In the genomic region with DNA sequence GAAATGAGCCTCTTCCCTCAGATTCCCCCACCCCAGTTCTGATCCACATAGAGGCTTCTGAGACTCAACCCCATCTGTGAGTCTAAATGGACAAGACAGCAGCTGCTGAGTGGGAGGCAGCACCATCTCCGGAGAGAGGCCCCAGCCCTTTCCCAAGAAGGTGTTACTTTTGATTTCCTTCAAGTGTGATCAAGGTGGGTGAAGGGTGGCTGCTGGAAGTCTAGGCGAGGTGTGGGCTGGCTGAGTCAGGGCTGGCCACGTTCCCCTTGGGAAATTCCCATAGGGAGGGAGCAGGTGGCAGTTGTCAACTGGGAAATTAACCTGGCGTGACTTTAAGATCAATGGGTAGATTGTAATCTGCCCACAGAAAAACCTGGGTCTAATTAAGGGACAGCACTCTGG, we compare ENCODE assay signal across 1 cellular context.
TF ChIP-seq lines count a peak whose summit lies in the region.

No MANE protein-coding gene starts in this region.

TF ChIP-seq in HepG2, 621 proteins besides CTCF, POLR2A, EP300 and RAD21 (continued from another document):
- TF ChIP-seq ATF7-NPFF (CRISPR knock-in tag; IDR thresholded peaks at IDR 0.05; ENCODE audit: low read depth) (no peak), GTF3A (CRISPR knock-in tag; conservative IDR thresholded peaks at IDR 0.05) (no peak), SRF (IDR thresholded peaks at IDR 0.05; ENCODE audit: low read depth, low read length) (no peak), ZNF672 (CRISPR knock-in tag; IDR thresholded peaks at IDR 0.05) (no peak), ZNF615 (CRISPR knock-in tag; IDR thresholded peaks at IDR 0.05; ENCODE audit: borderline replicate concordance) (no peak), ZNF142 (CRISPR knock-in tag; IDR thresholded peaks at IDR 0.05) (no peak), KLF16 (CRISPR knock-in tag; IDR thresholded peaks at IDR 0.05) (no peak), EED (CRISPR knock-in tag; IDR thresholded peaks at IDR 0.05) (no peak), ZNF350 (CRISPR knock-in tag; IDR thresholded peaks at IDR 0.05; ENCODE audit: borderline replicate concordance, low read depth) (no peak), ZFP41 (CRISPR knock-in tag; IDR thresholded peaks at IDR 0.05; ENCODE audit: borderline replicate concordance) (no peak), ZNF143 (CRISPR knock-in tag; IDR thresholded peaks at IDR 0.05) (no peak), ZNF607 (CRISPR knock-in tag; IDR thresholded peaks at IDR 0.05; ENCODE audit: borderline replicate concordance) (no peak)
- TF ChIP-seq, protein P1, sequence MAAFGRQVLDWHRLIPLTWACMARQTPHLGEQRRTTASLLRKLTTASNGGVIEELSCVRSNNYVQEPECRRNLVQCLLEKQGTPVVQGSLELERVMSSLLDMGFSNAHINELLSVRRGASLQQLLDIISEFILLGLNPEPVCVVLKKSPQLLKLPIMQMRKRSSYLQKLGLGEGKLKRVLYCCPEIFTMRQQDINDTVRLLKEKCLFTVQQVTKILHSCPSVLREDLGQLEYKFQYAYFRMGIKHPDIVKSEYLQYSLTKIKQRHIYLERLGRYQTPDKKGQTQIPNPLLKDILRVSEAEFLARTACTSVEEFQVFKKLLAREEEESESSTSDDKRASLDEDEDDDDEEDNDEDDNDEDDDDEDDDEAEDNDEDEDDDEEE (CRISPR knock-in tag; IDR thresholded peaks at IDR 0.05), result no peak
- TF ChIP-seq, protein P2, sequence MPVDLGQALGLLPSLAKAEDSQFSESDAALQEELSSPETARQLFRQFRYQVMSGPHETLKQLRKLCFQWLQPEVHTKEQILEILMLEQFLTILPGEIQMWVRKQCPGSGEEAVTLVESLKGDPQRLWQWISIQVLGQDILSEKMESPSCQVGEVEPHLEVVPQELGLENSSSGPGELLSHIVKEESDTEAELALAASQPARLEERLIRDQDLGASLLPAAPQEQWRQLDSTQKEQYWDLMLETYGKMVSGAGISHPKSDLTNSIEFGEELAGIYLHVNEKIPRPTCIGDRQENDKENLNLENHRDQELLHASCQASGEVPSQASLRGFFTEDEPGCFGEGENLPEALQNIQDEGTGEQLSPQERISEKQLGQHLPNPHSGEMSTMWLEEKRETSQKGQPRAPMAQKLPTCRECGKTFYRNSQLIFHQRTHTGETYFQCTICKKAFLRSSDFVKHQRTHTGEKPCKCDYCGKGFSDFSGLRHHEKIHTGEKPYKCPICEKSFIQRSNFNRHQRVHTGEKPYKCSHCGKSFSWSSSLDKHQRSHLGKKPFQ (CRISPR knock-in tag; IDR thresholded peaks at IDR 0.05; ENCODE audit: insufficient replicate concordance), result no peak
